In the genomic region with DNA sequence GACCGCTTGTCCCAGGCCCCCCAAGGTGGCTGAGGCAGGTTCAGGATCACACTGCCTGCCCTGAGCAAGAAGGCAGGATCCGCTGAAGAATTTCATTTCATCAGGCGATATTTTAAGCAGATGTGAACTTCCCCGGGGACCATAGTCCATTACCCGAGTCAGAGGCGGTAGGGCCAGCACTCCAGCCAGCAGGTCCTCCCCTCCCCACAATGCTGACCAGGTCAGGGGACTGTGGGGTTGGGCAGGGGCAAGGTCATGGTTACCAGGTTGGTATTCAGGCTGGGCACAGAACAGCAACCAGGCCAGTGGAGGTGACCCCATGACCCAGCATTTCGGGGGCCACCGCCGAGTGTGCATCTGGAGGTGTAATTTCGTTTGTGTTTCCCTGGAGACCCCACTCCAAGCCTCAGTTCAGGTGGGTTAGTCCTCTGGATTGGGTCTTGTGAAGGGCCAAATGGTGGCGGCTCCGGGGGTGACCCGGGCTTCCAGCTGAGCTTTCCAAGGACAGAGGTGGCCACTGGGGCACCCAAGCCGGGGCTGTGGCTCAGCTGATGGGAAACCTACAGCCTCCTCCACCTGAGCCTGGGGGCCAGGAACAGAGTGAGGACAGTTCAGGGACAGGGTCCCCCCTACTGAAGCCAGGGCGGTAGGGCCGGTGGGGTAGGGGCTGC, we compare ENCODE assay signal across 19 cellular contexts. TPM values are rescaled to one million over a fixed set of nuclear protein-coding genes. Genes with fewer than 3 reads are reported as not detected.
DNase-seq lines count a peak whose midpoint lies in the region; ATAC-seq and TF ChIP-seq lines count a peak whose summit lies in the region.
"Had no signal": no experiment of that assay in that cellular context is flagged by ENCODE, and none has a peak within 500 bp of the region (broad histone marks: within the 10 kb centered on the region; RNA-seq: fewer than 3 reads in every experiment).

No MANE protein-coding gene starts in this region.

- H3K36me3 Mint-ChIP-seq in activated naive CD4-positive, alpha-beta T cell treated with anti-CD3 and anti-CD28 coated beads, Interleukin-2, amount 50 U/mL, for 24 hours: no peaks in the 10 kb centered on the region
- H3K36me3 Mint-ChIP-seq in neural progenitor cell: no peaks in the 10 kb centered on the region
- H3K36me3 Mint-ChIP-seq in stimulated activated memory B cell treated with anti-CD40 and anti-IgM and Interleukin-4, amounts not matched to agents 10 μg/mL and 1 μg/mL and 100 μg/mL, for 72 hours: no peaks in the 10 kb centered on the region
- H3K36me3 Mint-ChIP-seq: CD8-positive, alpha-beta memory T cell; stimulated activated effector memory CD8-positive, alpha-beta T cell treated with anti-CD3 and anti-CD28 coated beads, Interleukin-12 subunit alpha, Interleukin-12 subunit beta, amount 100 ng/mL, for 72 hours had no signal

- no peaks in the 10 kb centered on the region for H3K9me3 Mint-ChIP-seq in activated naive CD4-positive, alpha-beta T cell treated with anti-CD3 and anti-CD28 coated beads, Interleukin-2, amount 50 U/mL, for 24 hours
- H3K9me3 Mint-ChIP-seq in neural progenitor cell: no peaks in the 10 kb centered on the region
- no peaks in the 10 kb centered on the region for H3K9me3 Mint-ChIP-seq in stimulated activated memory B cell treated with anti-CD40 and anti-IgM and Interleukin-4, amounts not matched to agents 10 μg/mL and 1 μg/mL and 100 μg/mL, for 72 hours
- H3K9me3 Mint-ChIP-seq: activated CD8-positive, alpha-beta T cell treated with anti-CD3 and anti-CD28 coated beads for 36 hours; CD8-positive, alpha-beta memory T cell; stimulated activated effector memory CD8-positive, alpha-beta T cell treated with anti-CD3 and anti-CD28 coated beads, Interleukin-12 subunit alpha, Interleukin-12 subunit beta, amount 100 ng/mL, for 72 hours had no signal

- no peak for TF ChIP-seq POLR2A in heart left ventricle (IDR thresholded peaks at IDR 0.05)

- H3K27ac Mint-ChIP-seq in activated naive CD4-positive, alpha-beta T cell treated with anti-CD3 and anti-CD28 coated beads, Interleukin-2, amount 50 U/mL, for 24 hours: no peak overlapping the region
- H3K27ac Mint-ChIP-seq in neural progenitor cell: no peak overlapping the region
- no peak overlapping the region for H3K27ac Mint-ChIP-seq in stimulated activated memory B cell treated with anti-CD40 and anti-IgM and Interleukin-4, amounts not matched to agents 10 μg/mL and 1 μg/mL and 100 μg/mL, for 72 hours
- H3K27ac Mint-ChIP-seq: activated CD8-positive, alpha-beta T cell treated with anti-CD3 and anti-CD28 coated beads for 36 hours; CD8-positive, alpha-beta memory T cell; stimulated activated effector memory CD8-positive, alpha-beta T cell treated with anti-CD3 and anti-CD28 coated beads, Interleukin-12 subunit alpha, Interleukin-12 subunit beta, amount 100 ng/mL, for 72 hours had no signal

- H3K4me3 Mint-ChIP-seq in activated naive CD4-positive, alpha-beta T cell treated with anti-CD3 and anti-CD28 coated beads, Interleukin-2, amount 50 U/mL, for 24 hours: peak overlapping the region; percentile 57
- peak overlapping the region; percentile 77 for H3K4me3 Mint-ChIP-seq in neural progenitor cell
- no peak overlapping the region for H3K4me3 Mint-ChIP-seq in stimulated activated memory B cell treated with anti-CD40 and anti-IgM and Interleukin-4, amounts not matched to agents 10 μg/mL and 1 μg/mL and 100 μg/mL, for 72 hours
- H3K4me3 Mint-ChIP-seq: stimulated activated effector memory CD8-positive, alpha-beta T cell treated with anti-CD3 and anti-CD28 coated beads, Interleukin-12 subunit alpha, Interleukin-12 subunit beta, amount 100 ng/mL, for 72 hours had no signal

- TF ChIP-seq CTCF in heart left ventricle (IDR thresholded peaks at IDR 0.05) (no peak), neural progenitor cell (IDR thresholded peaks at IDR 0.05) (no peak), upper lobe of right lung (IDR thresholded peaks at IDR 0.05) (no peak)

- DNase-seq in activated naive CD4-positive, alpha-beta T cell (lab: John Stamatoyannopoulos, UW): no peak
- DNase-seq in heart left ventricle (peak in 3 of 5 donors; percentile 28 to 44 (median 41)), neural progenitor cell (ENCODE audit: low spot score) (no peak), upper lobe of right lung (peak; percentile 65)
- no peak for DNase-seq in activated CD4-positive, alpha-beta T cell treated with anti-CD3 and anti-CD28 coated beads for 48 hours
- DNase-seq: activated CD8-positive, alpha-beta T cell treated with anti-CD3 and anti-CD28 coated beads for 36 hours; cortex of kidney; IMR-90; NCI-H1092; SIG-M5; stimulated activated CD4-positive, alpha-beta T cell treated with anti-CD3 and anti-CD28 coated beads, Interleukin-4, amount 100 ng/mL, for 4 hours had no signal

- H4K20me1 ChIP-seq in neural progenitor cell (ENCODE audit: low read depth): peaks cover 50% of the 10 kb centered on the region

- H3K27ac ChIP-seq in heart left ventricle (peak overlapping the region; percentile 75 to 99 (median 88)), neural progenitor cell (no peak overlapping the region), upper lobe of right lung (peak overlapping the region; percentile 77)
- H3K27ac ChIP-seq: A549 had no signal

- peaks cover 9% of the 10 kb centered on the region for H3F3A ChIP-seq in neural progenitor cell (ENCODE audit: low read depth)

- H3K4me3 ChIP-seq in heart left ventricle (peak overlapping the region; percentile 12 to 98 (median 80)), neural progenitor cell (no peak overlapping the region), upper lobe of right lung (peak overlapping the region; percentile 48)
- H3K4me3 ChIP-seq: A549 had no signal

- no peak overlapping the region for H3K9ac ChIP-seq in neural progenitor cell

- ATAC-seq in heart left ventricle: peak in 1 of 4 donors; percentile 24
- ATAC-seq in upper lobe of right lung: no peak
- no peak for ATAC-seq in stimulated activated memory B cell treated with anti-CD40 and anti-IgM and Interleukin-4, amounts not matched to agents 10 μg/mL and 1 μg/mL and 100 μg/mL, for 72 hours
- ATAC-seq in GM19023 (IDR thresholded peaks at IDR 0.05; ENCODE audit: unreplicated experiment): no peak
- ATAC-seq: A549; activated CD8-positive, alpha-beta T cell treated with anti-CD3 and anti-CD28 coated beads for 36 hours; stimulated activated effector memory CD8-positive, alpha-beta T cell treated with anti-CD3 and anti-CD28 coated beads, Interleukin-12 subunit alpha, Interleukin-12 subunit beta, amount 100 ng/mL, for 72 hours had no signal

- H3K4me1 Mint-ChIP-seq in activated naive CD4-positive, alpha-beta T cell treated with anti-CD3 and anti-CD28 coated beads, Interleukin-2, amount 50 U/mL, for 24 hours: peaks cover 3% of the 10 kb centered on the region
- peaks cover 25% of the 10 kb centered on the region for H3K4me1 Mint-ChIP-seq in neural progenitor cell
- no peaks in the 10 kb centered on the region for H3K4me1 Mint-ChIP-seq in stimulated activated memory B cell treated with anti-CD40 and anti-IgM and Interleukin-4, amounts not matched to agents 10 μg/mL and 1 μg/mL and 100 μg/mL, for 72 hours
- H3K4me1 Mint-ChIP-seq: stimulated activated effector memory CD8-positive, alpha-beta T cell treated with anti-CD3 and anti-CD28 coated beads, Interleukin-12 subunit alpha, Interleukin-12 subunit beta, amount 100 ng/mL, for 72 hours had no signal

- no peaks in the 10 kb centered on the region for H3K79me2 ChIP-seq in neural progenitor cell (ENCODE audit: low read depth)

- peaks cover 0 to 84% (median 21%) of the 10 kb centered on the region in 12 donors for H3K4me1 ChIP-seq in heart left ventricle
- H3K4me1 ChIP-seq in neural progenitor cell: peaks cover 58% of the 10 kb centered on the region
- peaks cover 3% of the 10 kb centered on the region for H3K4me1 ChIP-seq in upper lobe of right lung
- H3K4me1 ChIP-seq: A549 had no signal

- WGBS in heart left ventricle, 4 donors: 14 to 44% (median 38%) methylated on average over 11 to 16 of the region's 16 CpGs

- peak overlapping the region; percentile 80 for H3K4me2 ChIP-seq in neural progenitor cell
- H3K4me2 ChIP-seq: A549 had no signal

- H2AFZ ChIP-seq in neural progenitor cell (replicated peaks): no peak overlapping the region

- H3K9me3 ChIP-seq in heart left ventricle: no peaks in the 10 kb centered on the region
- H3K9me3 ChIP-seq in neural progenitor cell (ENCODE audit: low read depth): no peaks in the 10 kb centered on the region
- H3K9me3 ChIP-seq in upper lobe of right lung: no peaks in the 10 kb centered on the region
- H3K9me3 ChIP-seq: A549 had no signal

- H3K27me3 Mint-ChIP-seq in activated naive CD4-positive, alpha-beta T cell treated with anti-CD3 and anti-CD28 coated beads, Interleukin-2, amount 50 U/mL, for 24 hours: peaks cover 12% of the 10 kb centered on the region
- H3K27me3 Mint-ChIP-seq in neural progenitor cell (ENCODE audit: insufficient read depth, low read depth): peaks cover 41% of the 10 kb centered on the region
- H3K27me3 Mint-ChIP-seq in stimulated activated memory B cell treated with anti-CD40 and anti-IgM and Interleukin-4, amounts not matched to agents 10 μg/mL and 1 μg/mL and 100 μg/mL, for 72 hours: peaks cover 64% of the 10 kb centered on the region

- intact Hi-C loops in heart left ventricle (cut with DNase I): loop anchor here in 7 of 10 donors (1.0 to 10.0 kb wide), 9 partner anchors 53 to 243 kb away; no protein-coding TSS in a partner anchor
- intact Hi-C loops in upper lobe of right lung (cut with DNase I): loop anchor here (10.0 kb wide), 1 partner anchor 343 kb away; no protein-coding TSS in a partner anchor

- no peaks in the 10 kb centered on the region for H3K36me3 ChIP-seq in heart left ventricle
- no peaks in the 10 kb centered on the region for H3K36me3 ChIP-seq in neural progenitor cell
- H3K36me3 ChIP-seq in upper lobe of right lung: no peaks in the 10 kb centered on the region

- H3K27me3 ChIP-seq in heart left ventricle (peaks cover 4 to 82% (median 24%) of the 10 kb centered on the region in 9 donors), neural progenitor cell (peaks cover 93% of the 10 kb centered on the region), upper lobe of right lung (peaks cover 69% of the 10 kb centered on the region)

RNA-seq across cellular contexts. Expression of a gene that starts 2.6 kb away (rescaled TPM):
- 10 to 100 TPM in 7 of 9 donors, 1 to 10 TPM in 2; 6.0 to 22.7 (median 14.4) TPM for total RNA-seq in heart left ventricle
- polyA plus RNA-seq in heart left ventricle: 10 to 100 TPM; 11.3 to 13.1 TPM
- total RNA-seq in neural progenitor cell (ENCODE audit: low replicate concordance): 1.9 and 2.0 TPM in 2 replicates
- total RNA-seq in upper lobe of right lung: 21.0 TPM
- total RNA-seq: CD8-positive, alpha-beta memory T cell; IMR-90 had no signal
- polyA plus RNA-seq: CD8-positive, alpha-beta memory T cell had no signal

RNA-seq across cellular contexts. Expression of a gene that starts 50.4 kb away (rescaled TPM):
- total RNA-seq in heart left ventricle (not detected), neural progenitor cell (ENCODE audit: low replicate concordance) (not detected in 2 replicates), upper lobe of right lung (not detected)
- polyA plus RNA-seq in heart left ventricle: not detected
- total RNA-seq: activated CD8-positive, alpha-beta T cell treated with anti-CD3 and anti-CD28 coated beads for 36 hours; CD8-positive, alpha-beta memory T cell; IMR-90; mesenteric fat pad; pulmonary artery endothelial cell had no signal
- polyA plus RNA-seq: A549; CD8-positive, alpha-beta memory T cell; IMR-90 had no signal

Comparison
In these comparisons a context has a peak if more than half of its experiments do, and no peak if none do; other contexts are left out.
1. DNase-seq: peak in heart left ventricle (3 of 5) and upper lobe of right lung (single experiment); none in activated naive CD4-positive, alpha-beta T cell (0 of 4), neural progenitor cell (single experiment) and activated CD4-positive, alpha-beta T cell treated with anti-CD3 and anti-CD28 coated beads for 48 hours (single experiment).